In genomic region chr11:95490625-95491024, GRCh38 we compare ENCODE assay signal across 34 cellular contexts.
"Had no signal": no experiment of that assay in that cellular context is flagged by ENCODE, and none has a peak within 500 bp of the region (broad histone marks: within the 10 kb centered on the region; RNA-seq: fewer than 3 reads in every experiment).

No MANE protein-coding gene starts in this region.

- H3K27ac ChIP-seq: adrenal gland, ascending aorta, body of pancreas, brain microvascular endothelial cell, breast epithelium, cardiac muscle cell had no signal

- H3K36me3 ChIP-seq: adrenal gland, ascending aorta, brain microvascular endothelial cell, breast epithelium, cardiac muscle cell had no signal

- ATAC-seq: activated naive CD4-positive, alpha-beta T cell treated with anti-CD3 and anti-CD28 coated beads, Interleukin-2, amount 50 U/mL, for 72 hours; activated naive CD8-positive, alpha-beta T cell treated with anti-CD3 and anti-CD28 coated beads, Interleukin-2, amount 50 U/mL, for 24 hours; activated T-cell treated with anti-CD3 and anti-CD28 coated beads, Interleukin-2, amount 50 U/mL, for 4 hours; activated T-cell treated with anti-CD3 and anti-CD28 coated beads, Interleukin-2, amount 50 U/mL, for 72 hours; activated T-helper 17 cell treated with anti-CD3 and anti-CD28 coated beads, Interleukin-2, amount 50 U/mL, for 72 hours; body of pancreas had no signal

- H3K9me3 ChIP-seq: adrenal gland had no signal

- H3K27me3 ChIP-seq: adrenal gland, ascending aorta, body of pancreas, brain microvascular endothelial cell, breast epithelium, cardiac muscle cell had no signal

- H3K4me3 ChIP-seq: adrenal gland, ascending aorta, body of pancreas, breast epithelium, cardiac muscle cell had no signal

- DNase-seq: activated effector memory CD4-positive, alpha-beta T cell treated with anti-CD3 and anti-CD28 coated beads, Interleukin-2, amount 50 U/mL, for 16 hours; activated effector memory CD4-positive, alpha-beta T cell treated with Interleukin-2 at 50 U/mL for 16 hours; activated gamma-delta T cell; activated gamma-delta T cell treated with Interleukin-2 at 50 U/mL for 16 hours; activated naive CD4-positive, alpha-beta T cell; activated naive CD4-positive, alpha-beta T cell treated with anti-CD3 and anti-CD28 coated beads for 36 hours; activated naive CD4-positive, alpha-beta T cell treated with anti-CD3 and anti-CD28 coated beads, Interleukin-2, amount 10 ng/mL, durations not matched to agents 7 days and 5 days; activated naive CD4-positive, alpha-beta T cell treated with anti-CD3 and anti-CD28 coated beads, Interleukin-2, amount 50 U/mL, for 16 hours; activated naive CD4-positive, alpha-beta T cell treated with Interleukin-2 at 50 U/mL for 16 hours; activated naive CD8-positive, alpha-beta T cell treated with anti-CD3 and anti-CD28 coated beads for 36 hours; activated naive CD8-positive, alpha-beta T cell treated with anti-CD3 and anti-CD28 coated beads, Interleukin-2, amount 10 ng/mL, durations not matched to agents 7 days and 5 days; activated naive CD8-positive, alpha-beta T cell treated with anti-CD3 and anti-CD28 coated beads, Interleukin-2, amount 50 U/mL, for 24 hours; activated T-cell treated with anti-CD3 and anti-CD28 coated beads, Interleukin-2, amount 50 U/mL, for 1 hour; activated T-cell treated with anti-CD3 and anti-CD28 coated beads, Interleukin-2, amount 50 U/mL, for 24 hours; activated T-cell treated with anti-CD3 and anti-CD28 coated beads, Interleukin-2, amount 50 U/mL, for 4 hours; activated T-cell treated with anti-CD3 and anti-CD28 coated beads, Interleukin-2, amount 50 U/mL, for 48 hours; activated T-cell treated with anti-CD3 and anti-CD28 coated beads, Interleukin-2, amount 50 U/mL, for 72 hours; adrenal gland; amniotic stem cell; amygdala; anterior cingulate cortex; aorta; body of pancreas; brain microvascular endothelial cell; caudate nucleus; central memory CD4-positive, alpha-beta T cell; cerebellar nuclear complex had no signal

- FAIRE-seq: astrocyte, bronchial epithelial cell had no signal

- H3K4me1 ChIP-seq: adrenal gland, ascending aorta, body of pancreas, breast epithelium had no signal
